27 cellular contexts compared by ENCODE assay signal in the genomic region with DNA sequence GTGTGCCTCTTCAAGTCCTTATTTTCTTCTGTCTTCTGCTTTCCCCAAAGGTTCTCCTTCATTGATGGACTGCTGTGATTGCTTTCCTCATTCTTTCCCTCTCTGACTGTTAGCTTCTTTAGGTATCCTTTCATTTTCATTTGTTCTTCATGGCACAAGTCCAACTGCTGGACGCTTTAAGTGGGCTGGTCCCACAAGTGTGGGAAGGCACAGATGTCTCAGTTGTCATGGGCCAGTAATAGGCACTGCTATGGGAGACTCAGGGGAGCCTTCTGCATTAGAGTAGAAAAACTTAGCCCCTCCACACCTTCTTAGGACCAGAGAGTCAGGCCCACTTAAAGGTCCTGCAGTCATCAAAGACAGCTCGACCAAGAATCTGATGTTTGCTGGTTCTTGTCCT.
DNase-seq lines count a peak whose midpoint lies in the region; ATAC-seq and TF ChIP-seq lines count a peak whose summit lies in the region.
"Had no signal": no experiment of that assay in that cellular context is flagged by ENCODE, and none has a peak within 500 bp of the region (broad histone marks: within the 10 kb centered on the region; RNA-seq: fewer than 3 reads in every experiment).

No MANE protein-coding gene starts in this region.

- no peak overlapping the region for H3K4me3 Mint-ChIP-seq in stimulated activated naive B cell treated with anti-CD40 and anti-IgM and Interleukin-4, amounts not matched to agents 10 μg/mL and 1 μg/mL and 100 μg/mL, for 72 hours
- H3K4me3 Mint-ChIP-seq: activated CD4-positive, alpha-beta memory T cell treated with anti-CD3 and anti-CD28 coated beads, Interleukin-2, amount 10 ng/mL, durations not matched to agents 7 days and 5 days; activated naive CD4-positive, alpha-beta T cell treated with anti-CD3 and anti-CD28 coated beads for 36 hours; brain; immature natural killer cell; memory B cell; neural crest cell; stimulated activated naive CD8-positive, alpha-beta T cell treated with anti-CD3 and anti-CD28 coated beads, Interleukin-15, amount 100 ng/mL, for 72 hours; T-helper 2 cell treated with Interferon-gamma antibody and Interleukin-4, amounts not matched to agents 5 μg/mL and 100 μg/mL, for 36 hours had no signal

- H3K4me1 Mint-ChIP-seq in stimulated activated naive B cell treated with anti-CD40 and anti-IgM and Interleukin-4, amounts not matched to agents 10 μg/mL and 1 μg/mL and 100 μg/mL, for 72 hours: no peaks in the 10 kb centered on the region
- H3K4me1 Mint-ChIP-seq: immature natural killer cell; neural crest cell; stimulated activated naive CD8-positive, alpha-beta T cell treated with anti-CD3 and anti-CD28 coated beads, Interleukin-15, amount 100 ng/mL, for 72 hours had no signal

- peak overlapping the region; percentile 27 for H4K91ac ChIP-seq in mesenchymal stem cell (ENCODE audit: low read length)

- H2AK5ac ChIP-seq in mesenchymal stem cell (ENCODE audit: low read length, severe bottlenecking): no peak overlapping the region

- peak overlapping the region; percentile 21 for H3K9ac ChIP-seq in mesenchymal stem cell (ENCODE audit: low read length)

- H3K27me3 Mint-ChIP-seq in stimulated activated naive B cell treated with anti-CD40 and anti-IgM and Interleukin-4, amounts not matched to agents 10 μg/mL and 1 μg/mL and 100 μg/mL, for 72 hours: no peaks in the 10 kb centered on the region
- H3K27me3 Mint-ChIP-seq: activated CD4-positive, alpha-beta memory T cell treated with anti-CD3 and anti-CD28 coated beads, Interleukin-2, amount 10 ng/mL, durations not matched to agents 7 days and 5 days; brain; memory B cell; stimulated activated naive CD8-positive, alpha-beta T cell treated with anti-CD3 and anti-CD28 coated beads, Interleukin-15, amount 100 ng/mL, for 72 hours had no signal

- H3K9me3 Mint-ChIP-seq in stimulated activated naive B cell treated with anti-CD40 and anti-IgM and Interleukin-4, amounts not matched to agents 10 μg/mL and 1 μg/mL and 100 μg/mL, for 72 hours: peaks cover 4 to 6% of the 10 kb centered on the region in 2 donors

- H3K79me1 ChIP-seq in mesenchymal stem cell (replicated peaks; ENCODE audit: low read length, poor library complexity, severe bottlenecking): peaks cover 2% of the 10 kb centered on the region

- no peak overlapping the region for H2AFZ ChIP-seq in mesenchymal stem cell (ENCODE audit: low read depth, low read length)
- H2AFZ ChIP-seq: PC-9 had no signal

- no peak overlapping the region for H3K4me2 ChIP-seq in mesenchymal stem cell (ENCODE audit: low read length, poor library complexity, severe bottlenecking)
- H3K4me2 ChIP-seq: PC-9 had no signal

- H3K14ac ChIP-seq in mesenchymal stem cell (ENCODE audit: low read length in 2 of 2): no peak overlapping the region

- H3K27me3 ChIP-seq in mesenchymal stem cell (ENCODE audit: control insufficient read depth in 1 of 2, insufficient read depth in 1 of 2, low read length in 2 of 2): no peaks in the 10 kb centered on the region

- H2BK5ac ChIP-seq in mesenchymal stem cell (ENCODE audit: low read depth, low read length, poor library complexity, severe bottlenecking): no peak overlapping the region

- no peak overlapping the region for H3K23ac ChIP-seq in mesenchymal stem cell (ENCODE audit: low read length in 2 of 2)

- H2BK15ac ChIP-seq in mesenchymal stem cell (ENCODE audit: low read depth, poor library complexity, severe bottlenecking): no peak overlapping the region

- H3K4me3 ChIP-seq in astrocyte of the spinal cord (ENCODE audit: low read depth, low read length) (no peak overlapping the region), mesenchymal stem cell (ENCODE audit: insufficient read depth in 1 of 2, low read depth in 1 of 2, low read length in 2 of 2) (no peak overlapping the region)
- H3K4me3 ChIP-seq: PC-9 had no signal

- H3K27ac ChIP-seq in mesenchymal stem cell (ENCODE audit: low read length, poor library complexity, severe bottlenecking): no peak overlapping the region
- H3K27ac ChIP-seq: PC-9 had no signal

- peak; percentile 61 for DNase-seq in LHCN-M2 (ENCODE audit: low read depth)
- peak; percentile 42 for DNase-seq in astrocyte of the spinal cord (ENCODE audit: low read depth, low spot score)
- peak; percentile 33 for DNase-seq in mesenchymal stem cell
- no peak for DNase-seq in iPS-NIHi7 (ENCODE audit: extremely low spot score)
- no peak for DNase-seq in stimulated activated naive B cell treated with anti-CD40 and anti-IgM and Interleukin-4, amounts not matched to agents 10 μg/mL and 1 μg/mL and 100 μg/mL, for 72 hours
- DNase-seq: activated CD4-positive, alpha-beta memory T cell treated with anti-CD3 and anti-CD28 coated beads, Interleukin-2, amount 10 ng/mL, durations not matched to agents 7 days and 5 days; activated CD4-positive, alpha-beta T cell treated with anti-CD3 and anti-CD28 coated beads for 1 hour; activated CD8-positive, alpha-beta memory T cell treated with anti-CD3 and anti-CD28 coated beads, Interleukin-2, amount 50 U/mL, for 48 hours; activated naive CD4-positive, alpha-beta T cell treated with anti-CD3 and anti-CD28 coated beads for 36 hours; C1 segment of cervical spinal cord; COR-L47; hypothalamus; immature natural killer cell; NCI-H1105; NCI-H187 treated with DMSO at 0.1 percent for 48 hours; NK-92 treated with Interleukin-12 subunit alpha and Interleukin-12 subunit beta, amount 100 ng/mL, for 24 hours; PC-9; SHP77; stimulated activated CD4-positive, alpha-beta T cell treated with anti-CD3 and anti-CD28 coated beads, Interleukin-1b, Interleukin-23, amount 100 ng/mL, for 48 hours; stimulated activated naive CD8-positive, alpha-beta T cell treated with anti-CD3 and anti-CD28 coated beads, Interleukin-15, amount 100 ng/mL, for 72 hours had no signal

- no peaks in the 10 kb centered on the region for H3K4me1 ChIP-seq in mesenchymal stem cell (ENCODE audit: control insufficient read depth, insufficient read depth, low read depth, low read length)

- no peak for TF ChIP-seq CTCF in astrocyte of the spinal cord (IDR thresholded peaks at IDR 0.05; ENCODE audit: low read depth, low read length)

- peak overlapping the region; percentile 34 for H2BK120ac ChIP-seq in mesenchymal stem cell (ENCODE audit: low read depth, low read length)

- peak overlapping the region in 1 of 2 experiments; percentile 21 for H3K18ac ChIP-seq in mesenchymal stem cell (ENCODE audit: low read depth in 1 of 2, low read length in 2 of 2)

- ATAC-seq in HG03460 (IDR thresholded peaks at IDR 0.05; ENCODE audit: unreplicated experiment): no peak
- ATAC-seq in GM19351 (IDR thresholded peaks at IDR 0.05; ENCODE audit: unreplicated experiment): no peak
- no peak for ATAC-seq in stimulated activated naive B cell treated with anti-CD40 and anti-IgM and Interleukin-4, amounts not matched to agents 10 μg/mL and 1 μg/mL and 100 μg/mL, for 72 hours (replicated peaks)
- ATAC-seq: left lobe of liver; stimulated activated naive CD8-positive, alpha-beta T cell treated with anti-CD3 and anti-CD28 coated beads, Interleukin-15, amount 100 ng/mL, for 72 hours had no signal

- H3K36me3 ChIP-seq in mesenchymal stem cell (ENCODE audit: control insufficient read depth in 1 of 2, insufficient read depth in 2 of 2, low read depth in 1 of 2, low read length in 2 of 2): peaks cover 0 to 10% of the 10 kb centered on the region in 2 experiments

- H2BK12ac ChIP-seq in mesenchymal stem cell (ENCODE audit: low read length in 2 of 2): peak overlapping the region in 1 of 2 experiments; percentile 54

- H3K4ac ChIP-seq in mesenchymal stem cell (ENCODE audit: low read depth in 1 of 2, low read length in 2 of 2): no peak overlapping the region

- peaks cover 3 to 5% of the 10 kb centered on the region in 2 donors for H3K36me3 Mint-ChIP-seq in stimulated activated naive B cell treated with anti-CD40 and anti-IgM and Interleukin-4, amounts not matched to agents 10 μg/mL and 1 μg/mL and 100 μg/mL, for 72 hours

- H3K9me3 ChIP-seq in mesenchymal stem cell (ENCODE audit: control insufficient read depth, low read length): peaks cover 3% of the 10 kb centered on the region

- 74% methylated on average over 2 of the region's 2 CpGs for WGBS in mesenchymal stem cell

- in situ Hi-C loops in astrocyte of the spinal cord (cut with HindIII; ENCODE audit: low sequenced_read_pairs): no loop called here

- H3K27ac Mint-ChIP-seq in stimulated activated naive B cell treated with anti-CD40 and anti-IgM and Interleukin-4, amounts not matched to agents 10 μg/mL and 1 μg/mL and 100 μg/mL, for 72 hours: no peak overlapping the region
- H3K27ac Mint-ChIP-seq: activated CD4-positive, alpha-beta memory T cell treated with anti-CD3 and anti-CD28 coated beads, Interleukin-2, amount 10 ng/mL, durations not matched to agents 7 days and 5 days; activated naive CD4-positive, alpha-beta T cell treated with anti-CD3 and anti-CD28 coated beads for 36 hours; brain; memory B cell; stimulated activated naive CD8-positive, alpha-beta T cell treated with anti-CD3 and anti-CD28 coated beads, Interleukin-15, amount 100 ng/mL, for 72 hours; T-helper 2 cell treated with Interferon-gamma antibody and Interleukin-4, amounts not matched to agents 5 μg/mL and 100 μg/mL, for 36 hours had no signal

- H4K8ac ChIP-seq in mesenchymal stem cell (ENCODE audit: low read length): no peak overlapping the region

Comparison
In these comparisons a context has a peak if more than half of its experiments do, and no peak if none do; other contexts are left out.
1. DNase-seq: peak in LHCN-M2 (single experiment), astrocyte of the spinal cord (single experiment) and mesenchymal stem cell (single experiment); none in iPS-NIHi7 (single experiment) and stimulated activated naive B cell treated with anti-CD40 and anti-IgM and Interleukin-4, amounts not matched to agents 10 μg/mL and 1 μg/mL and 100 μg/mL, for 72 hours (single experiment).